Comparison of ENCODE assay signal across 8 cellular contexts in genomic region chr17:4175921-4176802, GRCh38. TPM values are rescaled to one million over a fixed set of nuclear protein-coding genes. Genes with fewer than 3 reads are reported as not detected.
DNase-seq lines count a peak whose midpoint lies in the region; ATAC-seq and TF ChIP-seq lines count a peak whose summit lies in the region.

No MANE protein-coding gene starts in this region.

- no peaks in the 10 kb centered on the region for H3K27me3 Mint-ChIP-seq in activated CD8-positive, alpha-beta T cell treated with anti-CD3 and anti-CD28 coated beads, Interleukin-2, amount 10 ng/mL, durations not matched to agents 7 days and 5 days (ENCODE audit: low read depth)
- H3K27me3 Mint-ChIP-seq in endodermal cell (ENCODE audit: insufficient read depth) = no peaks in the 10 kb centered on the region

- H3K4me3 ChIP-seq in HEK293 (ENCODE audit: low read depth, low read length) (no peak overlapping the region), endodermal cell (ENCODE audit: low read length) (no peak overlapping the region)

- DNase-seq in activated CD8-positive, alpha-beta T cell treated with anti-CD3 and anti-CD28 coated beads, Interleukin-2, amount 10 ng/mL, durations not matched to agents 7 days and 5 days = peak; percentile 61
- DNase-seq in endodermal cell = no peak
- DNase-seq in stimulated activated CD4-positive, alpha-beta T cell treated with anti-CD3 and anti-CD28 coated beads, Interleukin-4, amount 100 ng/mL, for 48 hours (ENCODE audit: low read depth in 2 of 2) = peak; percentile 21 to 22
- DNase-seq in SK-N-DZ (ENCODE audit: low spot score) = no peak
- no peak for DNase-seq in nucleus accumbens (lab: John Stamatoyannopoulos, UW)

- peak; percentile 92 for ATAC-seq in activated CD8-positive, alpha-beta T cell treated with anti-CD3 and anti-CD28 coated beads, Interleukin-2, amount 10 ng/mL, durations not matched to agents 7 days and 5 days
- ATAC-seq in HG03135 (IDR thresholded peaks at IDR 0.05; ENCODE audit: unreplicated experiment) (no peak), GM19324 (IDR thresholded peaks at IDR 0.05; ENCODE audit: low FRiP score, unreplicated experiment) (no peak)

- POLR2A ChIA-PET in HEK293 (lab: Yijun Ruan, JAX) = interaction anchor here (1.4 kb wide), 1 partner anchor 33 kb away, joined by 6 read pairs; the partner anchor contains the start of genes CYB5D2 and ZZEF1
- POLR2A ChIA-PET in activated CD8-positive, alpha-beta T cell treated with anti-CD3 and anti-CD28 coated beads, Interleukin-2, amount 10 ng/mL, durations not matched to agents 7 days and 5 days (lab: Charles Lee) = interaction anchor here (0.9 to 2.6 kb wide), 5 partner anchors 10 to 34 kb away, joined by 4 to 12 read pairs (median 7); partner anchors contain the start of gene ZZEF1

- no peak overlapping the region for H3K9ac ChIP-seq in endodermal cell (ENCODE audit: extremely low read depth, low read length, poor library complexity, severe bottlenecking)

- H3K36me3 Mint-ChIP-seq in activated CD8-positive, alpha-beta T cell treated with anti-CD3 and anti-CD28 coated beads, Interleukin-2, amount 10 ng/mL, durations not matched to agents 7 days and 5 days (ENCODE audit: low read depth) = peaks cover 88% of the 10 kb centered on the region
- peaks cover 87% of the 10 kb centered on the region for H3K36me3 Mint-ChIP-seq in endodermal cell (ENCODE audit: low read depth)

- WGBS in endodermal cell (ENCODE audit: insufficient coverage in 1 of 2, insufficient read length in 1 of 2), 2 experiments = 92 to 94% methylated on average over 20 to 25 of the region's 25 CpGs

- TF ChIP-seq CTCF in HEK293 (tag by site-specific recombination; IDR thresholded peaks at IDR 0.05) (no peak), endodermal cell (conservative IDR thresholded peaks at IDR 0.05) (no peak)

- H3K27me3 ChIP-seq in endodermal cell (ENCODE audit: control insufficient read depth, insufficient read depth, low read length, poor library complexity, severe bottlenecking) = no peaks in the 10 kb centered on the region

- H3K9me3 ChIP-seq in HEK293 (ENCODE audit: control insufficient read depth, insufficient read depth, low read depth, low read length) (no peaks in the 10 kb centered on the region), endodermal cell (ENCODE audit: control insufficient read depth, low read length) (no peaks in the 10 kb centered on the region)

- H3K4me3 Mint-ChIP-seq in activated CD8-positive, alpha-beta T cell treated with anti-CD3 and anti-CD28 coated beads, Interleukin-2, amount 10 ng/mL, durations not matched to agents 7 days and 5 days = peak overlapping the region; percentile 63
- H3K4me3 Mint-ChIP-seq in endodermal cell = no peak overlapping the region

- peak overlapping the region; percentile 11; the same call in 1 of the 2 replicates for H3K27ac ChIP-seq in HEK293 (ENCODE audit: extremely low read depth, low read depth, low read length)
- no peak overlapping the region for H3K27ac ChIP-seq in endodermal cell (ENCODE audit: low read depth, low read length)

- CTCF ChIA-PET in HEK293 (lab: Yijun Ruan, JAX) = no interaction called here
- CTCF ChIA-PET in activated CD8-positive, alpha-beta T cell treated with anti-CD3 and anti-CD28 coated beads, Interleukin-2, amount 10 ng/mL, durations not matched to agents 7 days and 5 days (lab: Charles Lee) = interaction anchor here (0.6 to 2.0 kb wide), 10 partner anchors 9 to 278 kb away, joined by 3 to 10 read pairs (median 4); partner anchors contain the start of genes CYB5D2 and ZZEF1

- H3K4me1 ChIP-seq in HEK293 (ENCODE audit: control insufficient read depth, insufficient read depth, low read length) = no peaks in the 10 kb centered on the region
- no peaks in the 10 kb centered on the region for H3K4me1 ChIP-seq in endodermal cell (ENCODE audit: control insufficient read depth, insufficient read depth, low read length)

- H3K4me1 Mint-ChIP-seq in activated CD8-positive, alpha-beta T cell treated with anti-CD3 and anti-CD28 coated beads, Interleukin-2, amount 10 ng/mL, durations not matched to agents 7 days and 5 days (ENCODE audit: low read depth) = peaks cover 46% of the 10 kb centered on the region
- H3K4me1 Mint-ChIP-seq in endodermal cell = no peaks in the 10 kb centered on the region

- peak overlapping the region; percentile 99 for H3K27ac Mint-ChIP-seq in activated CD8-positive, alpha-beta T cell treated with anti-CD3 and anti-CD28 coated beads, Interleukin-2, amount 10 ng/mL, durations not matched to agents 7 days and 5 days
- H3K27ac Mint-ChIP-seq in endodermal cell = peak overlapping the region; percentile 4

- H3K36me3 ChIP-seq in HEK293 (ENCODE audit: control insufficient read depth in 2 of 2, insufficient read depth in 1 of 2, low read length in 2 of 2) (peaks cover 62 to 96% of the 10 kb centered on the region in 2 experiments), endodermal cell (ENCODE audit: control insufficient read depth, insufficient read depth, low read length) (peaks cover 94% of the 10 kb centered on the region)

- H3K9me3 Mint-ChIP-seq in activated CD8-positive, alpha-beta T cell treated with anti-CD3 and anti-CD28 coated beads, Interleukin-2, amount 10 ng/mL, durations not matched to agents 7 days and 5 days (ENCODE audit: insufficient read depth) = no peaks in the 10 kb centered on the region
- H3K9me3 Mint-ChIP-seq in endodermal cell = no peaks in the 10 kb centered on the region

TF ChIP-seq in HEK293, 187 proteins besides CTCF, POLR2A, EP300 and RAD21 (continues in another document):
- TF ChIP-seq ZFHX2 (tag by site-specific recombination; conservative IDR thresholded peaks at IDR 0.05) = no peak
- no peak for TF ChIP-seq ZSCAN4 (tag by site-specific recombination; IDR thresholded peaks at IDR 0.05)
- TF ChIP-seq RBAK (tag by site-specific recombination; IDR thresholded peaks at IDR 0.05) = no peak
- no peak for TF ChIP-seq GFI1B (tag by site-specific recombination; IDR thresholded peaks at IDR 0.05)
- no peak for TF ChIP-seq ZBTB49 (tag by site-specific recombination; IDR thresholded peaks at IDR 0.05; ENCODE audit: low read depth)
- no peak for TF ChIP-seq ZNF76 (tag by site-specific recombination; IDR thresholded peaks at IDR 0.05; ENCODE audit: borderline replicate concordance, low read depth)
- TF ChIP-seq ZNF140 (tag by site-specific recombination; IDR thresholded peaks at IDR 0.05) = no peak
- no peak for TF ChIP-seq HOXA7 (CRISPR knock-in tag; IDR thresholded peaks at IDR 0.05; ENCODE audit: borderline replicate concordance)
- TF ChIP-seq ZNF398 (tag by site-specific recombination; IDR thresholded peaks at IDR 0.05) = no peak

RNA-seq across cellular contexts. Expression of gene CYB5D2, which starts 33.2 kb away (rescaled TPM):
- total RNA-seq in activated CD8-positive, alpha-beta T cell treated with anti-CD3 and anti-CD28 coated beads, Interleukin-2, amount 10 ng/mL, durations not matched to agents 7 days and 5 days = 1 to 10 TPM; 4.6 to 5.8 TPM
- total RNA-seq in endodermal cell = 1 to 10 TPM; 6.7 to 6.8 TPM
- polyA plus RNA-seq in endodermal cell (2013, experiment 1 of 2) = 18.3 TPM
- polyA plus RNA-seq in endodermal cell (2013, experiment 2 of 2) = 15.6 TPM
- 29.5 and 32.1 TPM in 2 replicates for polyA plus RNA-seq in SK-N-DZ (2014; cell fraction: cytosol; rRNA removed)
- 12.1 and 16.6 TPM in 2 replicates for polyA plus RNA-seq in SK-N-DZ (2014; cell fraction: nucleus; rRNA removed)

RNA-seq across cellular contexts. Expression of gene ZZEF1, which starts 33.3 kb away (rescaled TPM):
- 10 to 100 TPM; 54.1 to 55.3 TPM for total RNA-seq in activated CD8-positive, alpha-beta T cell treated with anti-CD3 and anti-CD28 coated beads, Interleukin-2, amount 10 ng/mL, durations not matched to agents 7 days and 5 days
- total RNA-seq in endodermal cell = 10 to 100 TPM; 21.5 to 29.4 TPM
- 15.0 TPM for polyA plus RNA-seq in endodermal cell (2013, experiment 1 of 2)
- 14.1 TPM for polyA plus RNA-seq in endodermal cell (2013, experiment 2 of 2)
- polyA plus RNA-seq in SK-N-DZ (2014; cell fraction: cytosol; rRNA removed) = 9.4 and 11.1 TPM in 2 replicates
- 13.5 and 25.9 TPM in 2 replicates for polyA plus RNA-seq in SK-N-DZ (2014; cell fraction: nucleus; rRNA removed)

Comparison
In these comparisons a context has a peak if more than half of its experiments do, and no peak if none do; other contexts are left out.
1. DNase-seq: peak in activated CD8-positive, alpha-beta T cell treated with anti-CD3 and anti-CD28 coated beads, Interleukin-2, amount 10 ng/mL, durations not matched to agents 7 days and 5 days (single experiment) and stimulated activated CD4-positive, alpha-beta T cell treated with anti-CD3 and anti-CD28 coated beads, Interleukin-4, amount 100 ng/mL, for 48 hours (2 of 2); none in endodermal cell (single experiment), SK-N-DZ (single experiment) and nucleus accumbens (0 of 56).